In the genomic region with DNA sequence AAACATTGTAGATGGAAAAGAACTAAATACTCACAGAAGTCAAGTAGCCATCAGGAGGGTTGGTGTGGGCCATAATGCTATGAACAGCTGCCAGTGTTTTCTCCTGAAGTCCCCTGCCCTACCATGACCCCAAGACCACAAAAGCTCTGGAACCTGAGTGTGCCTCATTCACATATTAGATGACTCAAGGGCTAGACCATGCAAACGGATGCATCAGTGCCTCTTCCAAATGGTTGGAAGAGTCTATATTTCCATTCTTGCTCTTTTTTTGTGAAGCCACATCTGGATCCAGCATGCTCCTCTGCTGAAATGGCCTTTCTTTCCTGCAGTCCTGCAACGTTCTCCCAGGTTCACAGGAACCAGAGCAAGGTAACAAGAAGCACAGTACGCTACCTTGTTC, we compare ENCODE assay signal across 29 cellular contexts.
A peak's percentile ranks its signal among the peaks of the same experiment; 100 is the strongest.
DNase-seq lines count a peak whose midpoint lies in the region; ATAC-seq, FAIRE-seq and TF ChIP-seq lines count a peak whose summit lies in the region.
"Had no signal": no experiment of that assay in that cellular context is flagged by ENCODE, and none has a peak within 500 bp of the region (broad histone marks: within the 10 kb centered on the region; RNA-seq: fewer than 3 reads in every experiment).

No MANE protein-coding gene starts in this region.

- no peak overlapping the region for H3K4me2 ChIP-seq in astrocyte (ENCODE audit: low read length)
- H3K4me2 ChIP-seq: KMS-11 had no signal

- peaks cover 3% of the 10 kb centered on the region for H3K4me1 ChIP-seq in astrocyte (ENCODE audit: insufficient read depth, low read length)
- H3K4me1 ChIP-seq: HAP-1, upper lobe of right lung had no signal

- H3K36me3 Mint-ChIP-seq in astrocyte (ENCODE audit: low read depth, unreplicated experiment), result no peaks in the 10 kb centered on the region
- H3K36me3 Mint-ChIP-seq: activated naive CD4-positive, alpha-beta T cell treated with anti-CD3 and anti-CD28 coated beads, Interleukin-2, amount 50 U/mL, for 24 hours; naive B cell had no signal

- H3K9me3 ChIP-seq in astrocyte (ENCODE audit: insufficient read depth, low read depth, low read length), result no peaks in the 10 kb centered on the region
- H3K9me3 ChIP-seq: HAP-1, upper lobe of right lung had no signal

- no peak for FAIRE-seq in astrocyte (lab: Jason Lieb, UNC)
- no peak for FAIRE-seq in H54 (lab: Jason Lieb, UNC)
- FAIRE-seq: HTR-8/SVneo had no signal

- no peak for TF ChIP-seq POLR2A in H54 (IDR thresholded peaks at IDR 0.05; ENCODE audit: low read depth, low read length)

- peaks cover 19% of the 10 kb centered on the region for H3K4me1 Mint-ChIP-seq in astrocyte (ENCODE audit: low read depth, unreplicated experiment)
- H3K4me1 Mint-ChIP-seq: activated naive CD4-positive, alpha-beta T cell treated with anti-CD3 and anti-CD28 coated beads, Interleukin-2, amount 50 U/mL, for 24 hours had no signal

- H3K9me3 Mint-ChIP-seq in astrocyte (ENCODE audit: unreplicated experiment), result no peaks in the 10 kb centered on the region
- H3K9me3 Mint-ChIP-seq: activated naive CD4-positive, alpha-beta T cell treated with anti-CD3 and anti-CD28 coated beads, Interleukin-2, amount 50 U/mL, for 24 hours; activated T-helper 1 cell treated with anti-CD3 and anti-CD28 coated beads, Interleukin-12 subunit alpha, Interleukin-12 subunit beta, Interleukin-2, Interleukin-4 antibody, amounts not matched to agents 30 ng/mL and 10 ng/mL and 1 ng/mL, durations not matched to agents 14 hours and 24 hours and 36 hours had no signal

- no peak overlapping the region for H3K27ac ChIP-seq in astrocyte (ENCODE audit: low read depth, low read length)
- H3K27ac ChIP-seq: KMS-11, upper lobe of right lung had no signal

- H3K9ac ChIP-seq in astrocyte (ENCODE audit: low read length), result no peak overlapping the region
- H3K9ac ChIP-seq: KMS-11 had no signal

- TF ChIP-seq CTCF in HFF-Myc (IDR thresholded peaks at IDR 0.05; ENCODE audit: low read depth, low read length, missing control alignments) (no peak), astrocyte (IDR thresholded peaks at IDR 0.05; ENCODE audit: insufficient read depth, low read depth, low read length) (no peak), foreskin fibroblast (IDR thresholded peaks at IDR 0.05; ENCODE audit: low read depth, low read length) (no peak), omental fat pad (IDR thresholded peaks at IDR 0.05) (no peak)

- ATAC-seq in omental fat pad (ENCODE audit: low FRiP score), result no peak
- ATAC-seq: left cardiac atrium, right cardiac atrium, upper lobe of right lung had no signal

- H3K27ac Mint-ChIP-seq in astrocyte (ENCODE audit: unreplicated experiment), result no peak overlapping the region
- H3K27ac Mint-ChIP-seq: activated T-helper 1 cell treated with anti-CD3 and anti-CD28 coated beads, Interleukin-12 subunit alpha, Interleukin-12 subunit beta, Interleukin-2, Interleukin-4 antibody, amounts not matched to agents 30 ng/mL and 10 ng/mL and 1 ng/mL, durations not matched to agents 14 hours and 24 hours and 36 hours; B cell had no signal

- H3K4me3 Mint-ChIP-seq in astrocyte (ENCODE audit: unreplicated experiment), result no peak overlapping the region
- H3K4me3 Mint-ChIP-seq: activated naive CD4-positive, alpha-beta T cell treated with anti-CD3 and anti-CD28 coated beads, Interleukin-2, amount 50 U/mL, for 24 hours; activated T-helper 1 cell treated with anti-CD3 and anti-CD28 coated beads, Interleukin-12 subunit alpha, Interleukin-12 subunit beta, Interleukin-2, Interleukin-4 antibody, amounts not matched to agents 30 ng/mL and 10 ng/mL and 1 ng/mL, durations not matched to agents 14 hours and 24 hours and 36 hours; B cell had no signal

- H3K4me3 ChIP-seq in HFF-Myc (replicated peaks; ENCODE audit: low read depth, low read length), result no peak overlapping the region
- no peak overlapping the region for H3K4me3 ChIP-seq in astrocyte (ENCODE audit: insufficient read depth, low read depth, low read length)
- H3K4me3 ChIP-seq in foreskin fibroblast (ENCODE audit: low read depth in 1 of 2, low read length in 2 of 2), result no peak overlapping the region
- H3K4me3 ChIP-seq: HAP-1, upper lobe of right lung had no signal

- peak; percentile 62 for DNase-seq in AG08395 (ENCODE audit: low spot score)
- DNase-seq in HFF-Myc (ENCODE audit: extremely low read depth, low read depth), result peak; percentile 52
- DNase-seq in astrocyte (ENCODE audit: low read depth), result peak; percentile 65
- DNase-seq in foreskin fibroblast, result peak; percentile 49 to 74
- DNase-seq in H54 (ENCODE audit: insufficient read length, low spot score), result no peak
- DNase-seq in T1000 (lab: John Stamatoyannopoulos, UW), result no peak
- no peak for DNase-seq in omental fat pad (ENCODE audit: low spot score)
- no peak for DNase-seq in NK-92 (lab: John Stamatoyannopoulos, UW; ENCODE audit: unreplicated experiment)
- DNase-seq: 8988T; activated CD4-positive, alpha-beta T cell treated with anti-CD3 and anti-CD28 coated beads for 48 hours; anterior cingulate cortex; DMS79; left cardiac atrium; mesendoderm; naive B cell; NCI-H1092 treated with DMSO at 0.1 percent for 48 hours; NCI-H2029; NCI-H345; NCI-H82; right cardiac atrium; Right ventricle myocardium superior; stimulated activated CD8-positive, alpha-beta memory T cell treated with anti-CD3 and anti-CD28 coated beads, Interleukin-4, amount 100 ng/mL, for 48 hours; upper lobe of right lung had no signal

- H3K27me3 ChIP-seq in astrocyte (ENCODE audit: insufficient read depth, low read length), result peaks cover 2% of the 10 kb centered on the region
- H3K27me3 ChIP-seq: upper lobe of right lung had no signal

- H4K20me1 ChIP-seq in astrocyte (ENCODE audit: insufficient read depth, low read length), result no peaks in the 10 kb centered on the region

- no peak overlapping the region for H2AFZ ChIP-seq in astrocyte (ENCODE audit: low read depth, low read length)

- no peaks in the 10 kb centered on the region for H3K79me2 ChIP-seq in astrocyte (ENCODE audit: insufficient read depth, low read length)

- H3K27me3 Mint-ChIP-seq in astrocyte (ENCODE audit: low read depth, unreplicated experiment), result no peaks in the 10 kb centered on the region
- H3K27me3 Mint-ChIP-seq: activated naive CD4-positive, alpha-beta T cell treated with anti-CD3 and anti-CD28 coated beads, Interleukin-2, amount 50 U/mL, for 24 hours had no signal

- no peaks in the 10 kb centered on the region for H3K36me3 ChIP-seq in astrocyte (ENCODE audit: insufficient read depth, low read length)
- H3K36me3 ChIP-seq: HAP-1, upper lobe of right lung had no signal

Comparison
In these comparisons a context has a peak if more than half of its experiments do, and no peak if none do; other contexts are left out.
1. DNase-seq: peak in AG08395 (single experiment), HFF-Myc (single experiment), astrocyte (single experiment) and foreskin fibroblast (2 of 2); none in H54 (single experiment), T1000 (single experiment), omental fat pad (single experiment) and NK-92 (single experiment).